25 cellular contexts compared by ENCODE assay signal in the genomic region with DNA sequence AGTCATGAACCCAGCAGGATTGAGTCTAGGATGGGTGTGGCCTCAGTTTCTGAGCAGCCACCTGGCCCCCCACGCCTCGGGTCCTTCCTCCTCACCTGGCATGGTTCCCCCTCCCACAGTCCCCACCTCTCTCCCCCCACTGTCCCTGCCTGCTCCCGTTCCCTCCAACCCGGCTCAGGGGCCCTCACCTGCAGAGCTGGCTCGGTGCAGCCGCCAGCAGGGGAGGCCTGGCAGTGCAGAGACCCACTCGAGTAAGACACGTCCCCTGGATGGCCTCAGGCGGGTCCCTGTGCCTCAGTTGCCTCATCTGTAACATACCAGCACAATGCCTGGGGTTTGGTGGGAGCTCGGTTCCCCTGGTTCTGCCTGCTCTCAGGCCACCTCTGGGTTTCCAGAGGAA.
"Had no signal": no experiment of that assay in that cellular context is flagged by ENCODE, and none has a peak within 500 bp of the region (broad histone marks: within the 10 kb centered on the region; RNA-seq: fewer than 3 reads in every experiment).

No MANE protein-coding gene starts in this region.

- H3K27me3 Mint-ChIP-seq: naive thymus-derived CD4-positive, alpha-beta T cell; natural killer cell treated with Interleukin-12 subunit alpha and Interleukin-12 subunit beta and Interleukin-15 and Interleukin-18, amount 100 ng/mL, for 72 hours; progenitor cell of endocrine pancreas; stimulated activated naive CD8-positive, alpha-beta T cell treated with anti-CD3 and anti-CD28 coated beads, Interleukin-15, amount 100 ng/mL, for 72 hours had no signal

- ATAC-seq: heart left ventricle; mucosa of descending colon; naive thymus-derived CD4-positive, alpha-beta T cell; natural killer cell treated with Interleukin-12 subunit alpha and Interleukin-12 subunit beta and Interleukin-15 and Interleukin-18, amount 100 ng/mL, for 72 hours; sciatic nerve; stimulated activated naive CD8-positive, alpha-beta T cell treated with anti-CD3 and anti-CD28 coated beads, Interleukin-15, amount 100 ng/mL, for 72 hours; upper lobe of right lung had no signal

- DNase-seq: hypothalamus; islet precursor cell; left ventricle myocardium inferior; midbrain; mucosa of descending colon; naive thymus-derived CD4-positive, alpha-beta T cell; ovary; stimulated activated CD4-positive, alpha-beta T cell treated with anti-CD3 and anti-CD28 coated beads, Interleukin-12 subunit alpha, Interleukin-12 subunit beta, amount 100 ng/mL, for 4 hours; stimulated activated CD4-positive, alpha-beta T cell treated with anti-CD3 and anti-CD28 coated beads, Interleukin-15, amount 100 ng/mL, for 24 hours; stimulated activated CD4-positive, alpha-beta T cell treated with anti-CD3 and anti-CD28 coated beads, Interleukin-2, amount 100 ng/mL, for 24 hours; stimulated activated CD4-positive, alpha-beta T cell treated with anti-CD3 and anti-CD28 coated beads, Interleukin-4, amount 100 ng/mL, for 1 hour; stimulated activated naive CD4-positive, alpha-beta T cell treated with Interleukin-2 at 50 U/mL for 16 hours; stimulated activated naive CD8-positive, alpha-beta T cell treated with anti-CD3 and anti-CD28 coated beads, Interleukin-15, amount 100 ng/mL, for 72 hours; testis; thyroid gland; transverse colon; upper lobe of right lung had no signal

- H3K4me3 ChIP-seq: heart left ventricle, left ventricle myocardium inferior, lung, mucosa of descending colon, ovary, right atrium auricular region, skin epidermis, testis, thyroid gland, transverse colon, upper lobe of right lung had no signal

- H3K27ac ChIP-seq: heart left ventricle, left ventricle myocardium inferior, ovary, right atrium auricular region, skin epidermis, testis, thyroid gland, transverse colon had no signal

- H3K27ac Mint-ChIP-seq: naive thymus-derived CD4-positive, alpha-beta T cell; progenitor cell of endocrine pancreas; stimulated activated naive CD8-positive, alpha-beta T cell treated with anti-CD3 and anti-CD28 coated beads, Interleukin-15, amount 100 ng/mL, for 72 hours had no signal

- H3K4me3 Mint-ChIP-seq: naive thymus-derived CD4-positive, alpha-beta T cell; natural killer cell treated with Interleukin-12 subunit alpha and Interleukin-12 subunit beta and Interleukin-15 and Interleukin-18, amount 100 ng/mL, for 72 hours; stimulated activated naive CD8-positive, alpha-beta T cell treated with anti-CD3 and anti-CD28 coated beads, Interleukin-15, amount 100 ng/mL, for 72 hours had no signal

- H3K27me3 ChIP-seq: heart left ventricle, ovary, right atrium auricular region, testis, thyroid gland, transverse colon, upper lobe of right lung had no signal

- H3K4me1 ChIP-seq: testis, thyroid gland, transverse colon, upper lobe of right lung had no signal

- H3K9me3 ChIP-seq: heart left ventricle, left ventricle myocardium inferior, mucosa of descending colon, ovary, right atrium auricular region, testis, thyroid gland, transverse colon, upper lobe of right lung had no signal

- FAIRE-seq: urothelium cell line had no signal

- H3K9me3 Mint-ChIP-seq: naive thymus-derived CD4-positive, alpha-beta T cell; natural killer cell treated with Interleukin-12 subunit alpha and Interleukin-12 subunit beta and Interleukin-15 and Interleukin-18, amount 100 ng/mL, for 72 hours; stimulated activated naive CD8-positive, alpha-beta T cell treated with anti-CD3 and anti-CD28 coated beads, Interleukin-15, amount 100 ng/mL, for 72 hours had no signal

- H3K36me3 Mint-ChIP-seq: naive thymus-derived CD4-positive, alpha-beta T cell; natural killer cell treated with Interleukin-12 subunit alpha and Interleukin-12 subunit beta and Interleukin-15 and Interleukin-18, amount 100 ng/mL, for 72 hours had no signal

- H3K36me3 ChIP-seq: ovary had no signal

- H3K4me1 Mint-ChIP-seq: stimulated activated naive CD8-positive, alpha-beta T cell treated with anti-CD3 and anti-CD28 coated beads, Interleukin-15, amount 100 ng/mL, for 72 hours had no signal
